Comparison of ENCODE assay signal across 17 cellular contexts in genomic region chr1:204093421-204093717, GRCh38. TPM values are rescaled to one million over a fixed set of nuclear protein-coding genes. Genes with fewer than 3 reads are reported as not detected.
DNase-seq lines count a peak whose midpoint lies in the region; ATAC-seq and TF ChIP-seq lines count a peak whose summit lies in the region.
"Had no signal": no experiment of that assay in that cellular context is flagged by ENCODE, and none has a peak within 500 bp of the region (broad histone marks: within the 10 kb centered on the region; RNA-seq: fewer than 3 reads in every experiment).

No MANE protein-coding gene starts in this region.

- POLR2A ChIA-PET in Caco-2 (lab: Charles Lee), result no interaction called here

- peaks cover 17% of the 10 kb centered on the region for H3K4me1 ChIP-seq in Caco-2
- peaks cover 61% of the 10 kb centered on the region for H3K4me1 ChIP-seq in body of pancreas
- H3K4me1 ChIP-seq in neural progenitor cell, result peaks cover 70% of the 10 kb centered on the region

- no peak for TF ChIP-seq CTCF in Caco-2 (IDR thresholded peaks at IDR 0.05; ENCODE audit: insufficient read depth in 1 of 2, low read depth in 1 of 2, low read length in 1 of 2, severe bottlenecking in 1 of 2, unreplicated experiment in 1 of 2)
- TF ChIP-seq CTCF in body of pancreas (IDR thresholded peaks at IDR 0.05), result no peak
- no peak for TF ChIP-seq CTCF in neural progenitor cell (IDR thresholded peaks at IDR 0.05)

- H3K27ac Mint-ChIP-seq in Caco-2 (ENCODE audit: unreplicated experiment), result peak overlapping the region; percentile 44
- H3K27ac Mint-ChIP-seq in neural progenitor cell, result peak overlapping the region; percentile 26
- H3K27ac Mint-ChIP-seq: activated CD4-positive, alpha-beta memory T cell treated with anti-CD3 and anti-CD28 coated beads for 36 hours; CD4-positive, CD25-positive, alpha-beta regulatory T cell had no signal

- H2AFZ ChIP-seq in neural progenitor cell (replicated peaks), result no peak overlapping the region

- peak overlapping the region; percentile 75 to 82 (median 78) for H3K27ac ChIP-seq in body of pancreas
- H3K27ac ChIP-seq in neural progenitor cell, result no peak overlapping the region
- H3K27ac ChIP-seq: brain microvascular endothelial cell had no signal

- peaks cover 11% of the 10 kb centered on the region for H3K4me1 Mint-ChIP-seq in Caco-2 (ENCODE audit: low read depth, unreplicated experiment)
- H3K4me1 Mint-ChIP-seq in neural progenitor cell, result peaks cover 83% of the 10 kb centered on the region
- H3K4me1 Mint-ChIP-seq: CD4-positive, CD25-positive, alpha-beta regulatory T cell had no signal

- no peak for DNase-seq in Caco-2
- peak; percentile 83 for DNase-seq in LoVo (ENCODE audit: low spot score)
- peak; percentile 69 to 82 (median 82) for DNase-seq in body of pancreas
- no peak for DNase-seq in neural progenitor cell (ENCODE audit: low spot score)
- DNase-seq in stimulated activated naive CD4-positive, alpha-beta T cell (lab: John Stamatoyannopoulos, UW), result no peak
- no peak for DNase-seq in middle frontal gyrus (ENCODE audit: extremely low spot score, low spot score)
- no peak for DNase-seq in DMS79 (lab: John Stamatoyannopoulos, UW)
- DNase-seq: activated CD4-positive, alpha-beta memory T cell treated with anti-CD3 and anti-CD28 coated beads for 36 hours; activated effector memory CD4-positive, alpha-beta T cell treated with Interleukin-2 at 50 U/mL for 16 hours; brain microvascular endothelial cell; CD4-positive, CD25-positive, alpha-beta regulatory T cell; heart right ventricle; NCI-H187; stimulated activated CD4-positive, alpha-beta T cell treated with anti-CD3 and anti-CD28 coated beads, Interleukin-4, amount 100 ng/mL, for 1 hour; T-helper 9 cell had no signal

- H3K4me2 ChIP-seq in neural progenitor cell, result no peak overlapping the region

- peaks cover 98% of the 10 kb centered on the region for H3K79me2 ChIP-seq in neural progenitor cell (ENCODE audit: low read depth)

- BruUV-seq in Caco-2 (replicated peaks; lab: Mats Ljungman, UMichigan), result no TSS peak

- H3K4me3 ChIP-seq in Caco-2 (ENCODE audit: low read depth, low read length) (no peak overlapping the region), body of pancreas (no peak overlapping the region), neural progenitor cell (no peak overlapping the region)
- H3K4me3 ChIP-seq: heart right ventricle had no signal

- no peaks in the 10 kb centered on the region for H3K27me3 Mint-ChIP-seq in Caco-2 (ENCODE audit: insufficient read depth, unreplicated experiment)
- no peaks in the 10 kb centered on the region for H3K27me3 Mint-ChIP-seq in neural progenitor cell (ENCODE audit: insufficient read depth, low read depth)
- H3K27me3 Mint-ChIP-seq: activated CD4-positive, alpha-beta memory T cell treated with anti-CD3 and anti-CD28 coated beads for 36 hours; stimulated activated naive CD8-positive, alpha-beta T cell treated with anti-CD3 and anti-CD28 coated beads, Interleukin-15, Interleukin-2, amounts not matched to agents 100 ng/mL and 50 ng/mL, for 24 hours had no signal

- H3K9ac ChIP-seq in neural progenitor cell, result no peak overlapping the region

- H3K36me3 Mint-ChIP-seq in Caco-2 (ENCODE audit: insufficient read depth, unreplicated experiment) (no peaks in the 10 kb centered on the region), neural progenitor cell (peaks cover 5% of the 10 kb centered on the region)
- H3K36me3 Mint-ChIP-seq: activated CD4-positive, alpha-beta memory T cell treated with anti-CD3 and anti-CD28 coated beads for 36 hours; CD4-positive, CD25-positive, alpha-beta regulatory T cell had no signal

- peaks cover 98% of the 10 kb centered on the region for H4K20me1 ChIP-seq in neural progenitor cell (ENCODE audit: low read depth)

- 33 to 37% methylated on average over 3 to 4 of the region's 4 CpGs for WGBS in body of pancreas, 2 donors

- no peaks in the 10 kb centered on the region for H3K9me3 Mint-ChIP-seq in Caco-2 (ENCODE audit: unreplicated experiment)
- H3K9me3 Mint-ChIP-seq in neural progenitor cell, result no peaks in the 10 kb centered on the region
- H3K9me3 Mint-ChIP-seq: activated CD4-positive, alpha-beta memory T cell treated with anti-CD3 and anti-CD28 coated beads for 36 hours; CD4-positive, CD25-positive, alpha-beta regulatory T cell; stimulated activated naive CD8-positive, alpha-beta T cell treated with anti-CD3 and anti-CD28 coated beads, Interleukin-15, Interleukin-2, amounts not matched to agents 100 ng/mL and 50 ng/mL, for 24 hours had no signal

- H3K9me3 ChIP-seq in Caco-2 (no peaks in the 10 kb centered on the region), body of pancreas (no peaks in the 10 kb centered on the region), neural progenitor cell (ENCODE audit: low read depth) (no peaks in the 10 kb centered on the region)
- H3K9me3 ChIP-seq: heart right ventricle had no signal

- intact Hi-C loops in Caco-2 (cut with micrococcal nuclease; ENCODE audit: unreplicated experiment) (no loop called here), body of pancreas (cut with DNase I) (no loop called here)

- no peaks in the 10 kb centered on the region; the same call in 1 of the 2 replicates for H3K36me3 ChIP-seq in Caco-2 (ENCODE audit: control insufficient read depth, insufficient read depth, low read length)
- H3K36me3 ChIP-seq in body of pancreas (replicated peaks in 1 of 2; ENCODE audit: insufficient read depth in 1 of 2, low read depth in 2 of 2), result no peaks in the 10 kb centered on the region
- H3K36me3 ChIP-seq in neural progenitor cell, result no peaks in the 10 kb centered on the region
- H3K36me3 ChIP-seq: brain microvascular endothelial cell, heart right ventricle had no signal

- H3F3A ChIP-seq in neural progenitor cell (ENCODE audit: low read depth), result peaks cover 47% of the 10 kb centered on the region

- H3K4me3 Mint-ChIP-seq in Caco-2 (ENCODE audit: unreplicated experiment) (no peak overlapping the region), neural progenitor cell (peak overlapping the region; percentile 83)
- H3K4me3 Mint-ChIP-seq: activated CD4-positive, alpha-beta memory T cell treated with anti-CD3 and anti-CD28 coated beads for 36 hours; CD4-positive, CD25-positive, alpha-beta regulatory T cell; stimulated activated naive CD8-positive, alpha-beta T cell treated with anti-CD3 and anti-CD28 coated beads, Interleukin-15, Interleukin-2, amounts not matched to agents 100 ng/mL and 50 ng/mL, for 24 hours had no signal

- H3K27me3 ChIP-seq in Caco-2 (replicated peaks; ENCODE audit: control insufficient read depth, insufficient read depth, low read length) (no peaks in the 10 kb centered on the region), body of pancreas (no peaks in the 10 kb centered on the region), neural progenitor cell (no peaks in the 10 kb centered on the region)
- H3K27me3 ChIP-seq: brain microvascular endothelial cell, heart right ventricle had no signal

- CTCF ChIA-PET in Caco-2 (lab: Charles Lee), result no interaction called here

- TF ChIP-seq POLR2A in body of pancreas (IDR thresholded peaks at IDR 0.05), result no peak

- peak; percentile 80 for ATAC-seq in body of pancreas
- ATAC-seq in GM21717 (IDR thresholded peaks at IDR 0.05; ENCODE audit: unreplicated experiment), result no peak
- ATAC-seq: heart right ventricle had no signal

RNA-seq across cellular contexts. Expression of gene SOX13, which starts 20.5 kb away (rescaled TPM):
- total RNA-seq in Caco-2 (2022) (31.5 and 34.5 TPM in 2 replicates), body of pancreas (10 to 100 TPM; 29.6 to 37.2 TPM), neural progenitor cell (ENCODE audit: low replicate concordance) (27.8 and 28.6 TPM in 2 replicates)

RNA-seq across cellular contexts. Expression of gene ETNK2, which starts 58.5 kb away (rescaled TPM):
- total RNA-seq in Caco-2 (2022) (16.2 and 21.9 TPM in 2 replicates), body of pancreas (10 to 100 TPM in 1 of 2 donors, 1 to 10 TPM in 1; 4.0 to 15.8 TPM), neural progenitor cell (ENCODE audit: low replicate concordance) (5.3 and 17.6 TPM in 2 replicates)

Comparison
In these comparisons a context has a peak if more than half of its experiments do, and no peak if none do; other contexts are left out.
1. DNase-seq: peak in LoVo (single experiment) and body of pancreas (4 of 4); none in Caco-2 (0 of 2), neural progenitor cell (single experiment), stimulated activated naive CD4-positive, alpha-beta T cell (0 of 6), middle frontal gyrus (single experiment) and DMS79 (single experiment).